ENCODE assay signal across 8 cellular contexts in genomic region chr4:24473309-24473721, GRCh38.
DNase-seq lines count a peak whose midpoint lies in the region; ATAC-seq and TF ChIP-seq lines count a peak whose summit lies in the region.

No MANE protein-coding gene starts in this region.

- peak in 1 of 2 experiments; percentile 15 for DNase-seq in Caco-2
- peak; percentile 79 for DNase-seq in HuH-7.5 (ENCODE audit: low spot score)
- DNase-seq in T1000 (lab: John Stamatoyannopoulos, UW), result peak; percentile 72
- peak; percentile 36 for DNase-seq in fibroblast of pulmonary artery (ENCODE audit: low read depth)
- DNase-seq in GM20000 (ENCODE audit: low spot score), result no peak

- H3K4me1 ChIP-seq in Caco-2, result peaks cover 15% of the 10 kb centered on the region

- H3K9me3 ChIP-seq in Caco-2, result no peaks in the 10 kb centered on the region

- H3K4me3 ChIP-seq in Caco-2 (ENCODE audit: low read depth, low read length), result peak overlapping the region; percentile 60
- peak overlapping the region; percentile 61 for H3K4me3 ChIP-seq in fibroblast of pulmonary artery (replicated peaks; ENCODE audit: low read depth, low read length)

- TF ChIP-seq CTCF in Caco-2 (IDR thresholded peaks at IDR 0.05; ENCODE audit: insufficient read depth in 1 of 2, low read depth in 1 of 2, low read length in 1 of 2, severe bottlenecking in 1 of 2, unreplicated experiment in 1 of 2) (no peak), fibroblast of pulmonary artery (IDR thresholded peaks at IDR 0.05; ENCODE audit: low read length, missing control alignments) (no peak), nephron (IDR thresholded peaks at IDR 0.05; ENCODE audit: unreplicated experiment in 3 of 3) (no peak), GM20000 (IDR thresholded peaks at IDR 0.05; ENCODE audit: extremely low read depth, missing control alignments) (no peak)

- no peaks in the 10 kb centered on the region for H3K36me3 ChIP-seq in Caco-2 (ENCODE audit: control insufficient read depth, insufficient read depth, low read length)

- CTCF ChIA-PET in Caco-2 (lab: Charles Lee), result interaction anchor here (0.7 to 0.9 kb wide), 3 partner anchors 16 to 919 kb away, joined by 3 to 10 read pairs (median 3); no protein-coding TSS in a partner anchor

- peaks cover 45% of the 10 kb centered on the region for H3K27me3 Mint-ChIP-seq in Caco-2 (ENCODE audit: insufficient read depth, unreplicated experiment)
- H3K27me3 Mint-ChIP-seq in nephron (ENCODE audit: low read depth), result peaks cover 61% of the 10 kb centered on the region

- H3K4me3 Mint-ChIP-seq in Caco-2 (ENCODE audit: unreplicated experiment), result peak overlapping the region; percentile 91
- peak overlapping the region; percentile 94 to 95 (median 95) for H3K4me3 Mint-ChIP-seq in nephron

- POLR2A ChIA-PET in Caco-2 (lab: Charles Lee), result no interaction called here

- BruUV-seq in Caco-2 (replicated peaks; lab: Mats Ljungman, UMichigan), result no TSS peak

- H3K9me3 Mint-ChIP-seq in Caco-2 (ENCODE audit: unreplicated experiment), result no peaks in the 10 kb centered on the region
- no peaks in the 10 kb centered on the region for H3K9me3 Mint-ChIP-seq in nephron

- H3K27me3 ChIP-seq in Caco-2 (replicated peaks; ENCODE audit: control insufficient read depth, insufficient read depth, low read length), result peaks cover 2% of the 10 kb centered on the region; the same call in 1 of the 2 replicates

- H3K27ac Mint-ChIP-seq in Caco-2 (ENCODE audit: unreplicated experiment), result no peak overlapping the region
- peak overlapping the region; percentile 6 to 82 (median 79) for H3K27ac Mint-ChIP-seq in nephron

- ATAC-seq in GM18868 (IDR thresholded peaks at IDR 0.05; ENCODE audit: unreplicated experiment) (no peak), GM18858 (IDR thresholded peaks at IDR 0.05; ENCODE audit: unreplicated experiment) (no peak)

- intact Hi-C loops in Caco-2 (cut with micrococcal nuclease; ENCODE audit: unreplicated experiment), result loop anchor here (5.0 kb wide), 1 partner anchor 514 kb away; no protein-coding TSS in a partner anchor

- H3K36me3 Mint-ChIP-seq in Caco-2 (ENCODE audit: insufficient read depth, unreplicated experiment) (peaks cover 6% of the 10 kb centered on the region), nephron (ENCODE audit: low read depth) (no peaks in the 10 kb centered on the region)

- H3K4me1 Mint-ChIP-seq in Caco-2 (ENCODE audit: low read depth, unreplicated experiment) (peaks cover 14% of the 10 kb centered on the region), nephron (peaks cover 32% of the 10 kb centered on the region)
